ENCODE assay signal across 1 cellular context in the genomic region with DNA sequence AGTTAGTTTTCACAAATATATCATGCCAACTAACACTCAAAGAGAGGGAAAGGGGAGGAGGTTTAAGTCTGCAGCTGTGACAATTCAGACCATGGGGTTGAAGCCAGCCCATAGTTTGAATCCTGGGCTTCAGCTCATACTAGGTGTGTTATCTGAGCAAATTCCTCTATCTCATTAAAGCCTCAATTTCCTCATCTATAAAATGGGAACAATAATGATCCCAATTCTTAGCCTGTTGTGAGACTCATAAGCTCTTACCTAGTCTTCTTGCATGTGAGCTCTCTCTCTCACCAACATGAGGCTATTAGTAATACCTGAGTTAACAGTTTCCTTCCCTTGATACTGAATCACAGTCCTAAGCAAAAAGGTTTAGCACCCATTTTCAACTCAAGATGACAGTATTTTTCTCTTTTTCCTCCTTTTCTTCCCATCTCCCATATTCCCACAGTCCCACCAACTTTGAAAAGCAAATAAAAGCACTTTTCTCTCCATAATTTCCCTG.
TF ChIP-seq lines count a peak whose summit lies in the region.

No MANE protein-coding gene starts in this region.

TF ChIP-seq in GM12878, 131 proteins besides CTCF, POLR2A, EP300 and RAD21:
- TF ChIP-seq ZNF207 (IDR thresholded peaks at IDR 0.05; ENCODE audit: borderline replicate concordance) (no peak), CEBPB (IDR thresholded peaks at IDR 0.05; ENCODE audit: borderline replicate concordance in 1 of 2, low read depth in 2 of 2, low read length in 2 of 2) (no peak), JUND (IDR thresholded peaks at IDR 0.05; ENCODE audit: low read depth, low read length) (no peak), CHD2 (IDR thresholded peaks at IDR 0.05; ENCODE audit: borderline replicate concordance, low read depth, low read length) (no peak), CHD4 (IDR thresholded peaks at IDR 0.05) (no peak), BCL3 (IDR thresholded peaks at IDR 0.05; ENCODE audit: borderline replicate concordance, insufficient read depth, low read depth, low read length, poor library complexity, severe bottlenecking) (no peak), HDAC2 (IDR thresholded peaks at IDR 0.05) (no peak), SUPT20H (IDR thresholded peaks at IDR 0.05; ENCODE audit: borderline replicate concordance, control insufficient read depth, low read depth, low read length) (no peak), MTA3 (IDR thresholded peaks at IDR 0.05; ENCODE audit: borderline replicate concordance, low read length) (no peak), NFXL1 (IDR thresholded peaks at IDR 0.05; ENCODE audit: borderline replicate concordance) (no peak), STAT1 (conservative IDR thresholded peaks at IDR 0.05) (no peak), CREM (IDR thresholded peaks at IDR 0.05; ENCODE audit: low read depth) (no peak), E2F8 (IDR thresholded peaks at IDR 0.05; ENCODE audit: low read depth, partially characterized antibody) (no peak), ZNF384 (IDR thresholded peaks at IDR 0.05; ENCODE audit: borderline replicate concordance, low read depth, low read length) (no peak), RELA (IDR thresholded peaks at IDR 0.05; ENCODE audit: borderline replicate concordance, partially characterized antibody) (no peak)
- TF ChIP-seq, protein P1, sequence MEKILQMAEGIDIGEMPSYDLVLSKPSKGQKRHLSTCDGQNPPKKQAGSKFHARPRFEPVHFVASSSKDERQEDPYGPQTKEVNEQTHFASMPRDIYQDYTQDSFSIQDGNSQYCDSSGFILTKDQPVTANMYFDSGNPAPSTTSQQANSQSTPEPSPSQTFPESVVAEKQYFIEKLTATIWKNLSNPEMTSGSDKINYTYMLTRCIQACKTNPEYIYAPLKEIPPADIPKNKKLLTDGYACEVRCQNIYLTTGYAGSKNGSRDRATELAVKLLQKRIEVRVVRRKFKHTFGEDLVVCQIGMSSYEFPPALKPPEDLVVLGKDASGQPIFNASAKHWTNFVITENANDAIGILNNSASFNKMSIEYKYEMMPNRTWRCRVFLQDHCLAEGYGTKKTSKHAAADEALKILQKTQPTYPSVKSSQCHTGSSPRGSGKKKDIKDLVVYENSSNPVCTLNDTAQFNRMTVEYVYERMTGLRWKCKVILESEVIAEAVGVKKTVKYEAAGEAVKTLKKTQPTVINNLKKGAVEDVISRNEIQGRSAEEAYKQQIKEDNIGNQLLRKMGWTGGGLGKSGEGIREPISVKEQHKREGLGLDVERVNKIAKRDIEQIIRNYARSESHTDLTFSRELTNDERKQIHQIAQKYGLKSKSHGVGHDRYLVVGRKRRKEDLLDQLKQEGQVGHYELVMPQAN (conservative IDR thresholded peaks at IDR 0.05): no peak
